1 cellular context compared by ENCODE assay signal in genomic region chr10:87095241-87095945, GRCh38.
A peak's percentile ranks its signal among the peaks of the same experiment; 100 is the strongest.
TF ChIP-seq lines count a peak whose summit lies in the region.

No MANE protein-coding gene starts in this region.

TF ChIP-seq in K562, 482 proteins besides CTCF, POLR2A, EP300 and RAD21 (continued from another document and continues in another):
- TF ChIP-seq REST (CRISPR knock-in tag; IDR thresholded peaks at IDR 0.05; ENCODE audit: low read depth) (peak; percentile 49; the same call in 1 of the 2 replicates), KAT2B (IDR thresholded peaks at IDR 0.05; ENCODE audit: low read depth, low read length) (no peak), ZNF263 (CRISPR knock-in tag; IDR thresholded peaks at IDR 0.05; ENCODE audit: borderline replicate concordance) (no peak), TAF7 (tag; IDR thresholded peaks at IDR 0.05) (no peak), NFIX (CRISPR knock-in tag; IDR thresholded peaks at IDR 0.05; ENCODE audit: low read depth) (no peak), DMBX1 (CRISPR knock-in tag; IDR thresholded peaks at IDR 0.05; ENCODE audit: borderline replicate concordance) (no peak), MYBL2 (IDR thresholded peaks at IDR 0.05; ENCODE audit: low read depth) (no peak), MYBL2 (CRISPR knock-in tag; IDR thresholded peaks at IDR 0.05; ENCODE audit: borderline replicate concordance) (no peak), ZNF41 (CRISPR knock-in tag; conservative IDR thresholded peaks at IDR 0.05) (no peak), NR3C1 (CRISPR knock-in tag; IDR thresholded peaks at IDR 0.05) (no peak), FOXM1 (IDR thresholded peaks at IDR 0.05; ENCODE audit: low read depth) (no peak), FOXM1 (CRISPR knock-in tag; IDR thresholded peaks at IDR 0.05; ENCODE audit: low read depth) (no peak), DLX4 (CRISPR knock-in tag; IDR thresholded peaks at IDR 0.05) (no peak), SP2 (IDR thresholded peaks at IDR 0.05; ENCODE audit: extremely low read depth, low read depth, low read length, poor library complexity, severe bottlenecking) (no peak), PYGO2 (tag; IDR thresholded peaks at IDR 0.05) (no peak), NBN (IDR thresholded peaks at IDR 0.05; ENCODE audit: low read depth) (no peak), CHD7 (IDR thresholded peaks at IDR 0.05; ENCODE audit: low read depth, low read length) (no peak), CTBP1 (IDR thresholded peaks at IDR 0.05; ENCODE audit: borderline replicate concordance) (peak; percentile 54; the same call in 1 of the 2 replicates), ZNF347 (CRISPR knock-in tag; IDR thresholded peaks at IDR 0.05; ENCODE audit: low read depth) (no peak), L3MBTL2 (IDR thresholded peaks at IDR 0.05) (peak; percentile 76), NELFE (IDR thresholded peaks at IDR 0.05; ENCODE audit: insufficient read depth, insufficient read length) (no peak), FOXP1 (CRISPR knock-in tag; IDR thresholded peaks at IDR 0.05) (no peak), ZNF316 (IDR thresholded peaks at IDR 0.05) (peak; percentile 31; the same call in 1 of the 2 replicates), ZC3H4 (CRISPR knock-in tag; IDR thresholded peaks at IDR 0.05; ENCODE audit: borderline replicate concordance) (no peak; the same call in 1 of the 2 replicates), ZNF184 (CRISPR knock-in tag; IDR thresholded peaks at IDR 0.05) (no peak), SMAD3 (CRISPR knock-in tag; conservative IDR thresholded peaks at IDR 0.05) (no peak), NFIC (IDR thresholded peaks at IDR 0.05) (no peak), ZNF57 (CRISPR knock-in tag; IDR thresholded peaks at IDR 0.05) (no peak), MECOM (CRISPR knock-in tag; IDR thresholded peaks at IDR 0.05) (no peak), SETDB1 (IDR thresholded peaks at IDR 0.05; ENCODE audit: low read length) (no peak), PHB (CRISPR knock-in tag; IDR thresholded peaks at IDR 0.05) (no peak), MEF2D (tag; conservative IDR thresholded peaks at IDR 0.05; ENCODE audit: low read depth) (no peak), ZBTB49 (CRISPR knock-in tag; IDR thresholded peaks at IDR 0.05; ENCODE audit: borderline replicate concordance) (no peak), CBX3 (IDR thresholded peaks at IDR 0.05; ENCODE audit: borderline replicate concordance in 1 of 2, low read length in 2 of 2) (no peak), GABPB1 (CRISPR knock-in tag; IDR thresholded peaks at IDR 0.05) (peak; percentile 41; the same call in 1 of the 2 replicates), ZNF121 (CRISPR knock-in tag; conservative IDR thresholded peaks at IDR 0.05) (peak; percentile 66), ZSCAN32 (CRISPR knock-in tag; IDR thresholded peaks at IDR 0.05) (no peak), RBBP5 (IDR thresholded peaks at IDR 0.05; ENCODE audit: borderline replicate concordance, insufficient read depth, low read length, poor library complexity, severe bottlenecking) (peak; percentile 60), ZNF232 (CRISPR knock-in tag; IDR thresholded peaks at IDR 0.05) (no peak), TRIM24 (IDR thresholded peaks at IDR 0.05) (no peak), PPARD (CRISPR knock-in tag; IDR thresholded peaks at IDR 0.05) (no peak), E2F3 (CRISPR knock-in tag; IDR thresholded peaks at IDR 0.05) (0 out of 2 replicates have a peak, but pooled peaks have one; percentile 15), ATF4 (CRISPR knock-in tag; IDR thresholded peaks at IDR 0.05) (no peak), ARHGAP35 (IDR thresholded peaks at IDR 0.05; ENCODE audit: partially characterized antibody) (no peak)
- TF ChIP-seq, protein P1, sequence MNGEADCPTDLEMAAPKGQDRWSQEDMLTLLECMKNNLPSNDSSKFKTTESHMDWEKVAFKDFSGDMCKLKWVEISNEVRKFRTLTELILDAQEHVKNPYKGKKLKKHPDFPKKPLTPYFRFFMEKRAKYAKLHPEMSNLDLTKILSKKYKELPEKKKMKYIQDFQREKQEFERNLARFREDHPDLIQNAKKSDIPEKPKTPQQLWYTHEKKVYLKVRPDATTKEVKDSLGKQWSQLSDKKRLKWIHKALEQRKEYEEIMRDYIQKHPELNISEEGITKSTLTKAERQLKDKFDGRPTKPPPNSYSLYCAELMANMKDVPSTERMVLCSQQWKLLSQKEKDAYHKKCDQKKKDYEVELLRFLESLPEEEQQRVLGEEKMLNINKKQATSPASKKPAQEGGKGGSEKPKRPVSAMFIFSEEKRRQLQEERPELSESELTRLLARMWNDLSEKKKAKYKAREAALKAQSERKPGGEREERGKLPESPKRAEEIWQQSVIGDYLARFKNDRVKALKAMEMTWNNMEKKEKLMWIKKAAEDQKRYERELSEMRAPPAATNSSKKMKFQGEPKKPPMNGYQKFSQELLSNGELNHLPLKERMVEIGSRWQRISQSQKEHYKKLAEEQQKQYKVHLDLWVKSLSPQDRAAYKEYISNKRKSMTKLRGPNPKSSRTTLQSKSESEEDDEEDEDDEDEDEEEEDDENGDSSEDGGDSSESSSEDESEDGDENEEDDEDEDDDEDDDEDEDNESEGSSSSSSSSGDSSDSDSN (IDR thresholded peaks at IDR 0.05; ENCODE audit: borderline replicate concordance in 1 of 2, low read depth in 2 of 2, low read length in 2 of 2) = no peak
